12 cellular contexts compared by ENCODE assay signal in genomic region chr9:125544988-125545651, GRCh38.
A peak's percentile ranks its signal among the peaks of the same experiment; 100 is the strongest.
DNase-seq lines count a peak whose midpoint lies in the region; ATAC-seq and TF ChIP-seq lines count a peak whose summit lies in the region.
"Had no signal": no experiment of that assay in that cellular context is flagged by ENCODE, and none has a peak within 500 bp of the region (broad histone marks: within the 10 kb centered on the region; RNA-seq: fewer than 3 reads in every experiment).

No MANE protein-coding gene starts in this region.

- no peak for TF ChIP-seq POLR2A in esophagus muscularis mucosa (IDR thresholded peaks at IDR 0.05; ENCODE audit: low read depth)

- intact Hi-C loops in esophagus muscularis mucosa (cut with DNase I): no loop called here

- H3K4me1 Mint-ChIP-seq in immature natural killer cell (no peaks in the 10 kb centered on the region), endodermal cell (peaks cover 21% of the 10 kb centered on the region)

- H3K27ac Mint-ChIP-seq in immature natural killer cell (no peak overlapping the region), endodermal cell (no peak overlapping the region)

- H3K9me3 ChIP-seq in esophagus muscularis mucosa: no peaks in the 10 kb centered on the region
- no peaks in the 10 kb centered on the region for H3K9me3 ChIP-seq in muscle layer of colon (ENCODE audit: low read length)
- H3K9me3 ChIP-seq in endodermal cell (ENCODE audit: control insufficient read depth, low read length): no peaks in the 10 kb centered on the region
- H3K9me3 ChIP-seq: BLaER1 had no signal

- H3K27me3 ChIP-seq in esophagus muscularis mucosa: no peaks in the 10 kb centered on the region
- no peaks in the 10 kb centered on the region for H3K27me3 ChIP-seq in muscle layer of colon (ENCODE audit: control insufficient read depth in 1 of 2, insufficient read depth in 2 of 2, low read length in 2 of 2)
- H3K27me3 ChIP-seq in endodermal cell (ENCODE audit: control insufficient read depth, insufficient read depth, low read length, poor library complexity, severe bottlenecking): no peaks in the 10 kb centered on the region
- H3K27me3 ChIP-seq: BLaER1 had no signal

- H3K27ac ChIP-seq in esophagus muscularis mucosa (replicated peaks in 1 of 4): peak overlapping the region; percentile 73 to 84 (median 76)
- peak overlapping the region; percentile 36 for H3K27ac ChIP-seq in muscle layer of colon (ENCODE audit: low read depth, low read length)
- no peak overlapping the region for H3K27ac ChIP-seq in endodermal cell (ENCODE audit: low read depth, low read length)
- H3K27ac ChIP-seq: BLaER1 had no signal

- no peak overlapping the region for H3K9ac ChIP-seq in muscle layer of colon (ENCODE audit: low read length)
- H3K9ac ChIP-seq in endodermal cell (ENCODE audit: extremely low read depth, low read length, poor library complexity, severe bottlenecking): no peak overlapping the region
- H3K9ac ChIP-seq: BLaER1 had no signal

- H3K27me3 Mint-ChIP-seq in immature natural killer cell (ENCODE audit: low read depth in 3 of 3) (no peaks in the 10 kb centered on the region), endodermal cell (ENCODE audit: insufficient read depth) (no peaks in the 10 kb centered on the region)

- no peaks in the 10 kb centered on the region for H3K9me3 Mint-ChIP-seq in immature natural killer cell
- no peaks in the 10 kb centered on the region for H3K9me3 Mint-ChIP-seq in endodermal cell

- WGBS in esophagus muscularis mucosa: 19% methylated on average over 12 of the region's 13 CpGs
- 96 to 97% methylated on average over 11 to 13 of the region's 13 CpGs for WGBS in endodermal cell (ENCODE audit: insufficient coverage in 1 of 2, insufficient read length in 1 of 2), 2 experiments

- H3K4me1 ChIP-seq in esophagus muscularis mucosa: peaks cover 44 to 78% (median 71%) of the 10 kb centered on the region in 4 donors
- peaks cover 57% of the 10 kb centered on the region for H3K4me1 ChIP-seq in muscle layer of colon (ENCODE audit: insufficient read depth, low read length)
- H3K4me1 ChIP-seq in endodermal cell (ENCODE audit: control insufficient read depth, insufficient read depth, low read length): no peaks in the 10 kb centered on the region
- H3K4me1 ChIP-seq: BLaER1 had no signal

- H3K4me3 Mint-ChIP-seq in immature natural killer cell (no peak overlapping the region), endodermal cell (no peak overlapping the region)

- DNase-seq in AG08395 (ENCODE audit: low spot score) (peak; percentile 39), NCI-H1694 (lab: John Stamatoyannopoulos, UW) (peak; percentile 34), esophagus muscularis mucosa (ENCODE audit: extremely low spot score) (no peak), DMS153 treated with DMSO at 0.1 percent for 48 hours (lab: John Stamatoyannopoulos, UW; ENCODE audit: unreplicated experiment) (no peak), immature natural killer cell (no peak), endodermal cell (no peak)
- DNase-seq: activated T-cell treated with anti-CD3 and anti-CD28 coated beads, Interleukin-2, amount 50 U/mL, for 1 hour; NCI-H226; T-helper 1 cell had no signal

- H3K36me3 Mint-ChIP-seq in immature natural killer cell: peaks cover 5 to 15% (median 6%) of the 10 kb centered on the region in 3 donors
- peaks cover 13% of the 10 kb centered on the region for H3K36me3 Mint-ChIP-seq in endodermal cell (ENCODE audit: low read depth)

- H3K36me3 ChIP-seq in esophagus muscularis mucosa (peaks cover 0 to 3% (median 0%) of the 10 kb centered on the region in 4 donors), muscle layer of colon (ENCODE audit: insufficient read depth, low read length) (no peaks in the 10 kb centered on the region), endodermal cell (ENCODE audit: control insufficient read depth, insufficient read depth, low read length) (peaks cover 7% of the 10 kb centered on the region)

- TF ChIP-seq CTCF in esophagus muscularis mucosa (IDR thresholded peaks at IDR 0.05) (no peak), endodermal cell (conservative IDR thresholded peaks at IDR 0.05) (no peak)

- no peak for ATAC-seq in HG03039 (IDR thresholded peaks at IDR 0.05; ENCODE audit: unreplicated experiment)

- TF ChIP-seq EP300 in esophagus muscularis mucosa (IDR thresholded peaks at IDR 0.05): no peak

- H3K4me3 ChIP-seq in esophagus muscularis mucosa (no peak overlapping the region), muscle layer of colon (ENCODE audit: low read depth in 1 of 2, low read length in 2 of 2) (peak overlapping the region in 1 of 2 donors; percentile 8), endodermal cell (ENCODE audit: low read length) (no peak overlapping the region)
- H3K4me3 ChIP-seq: BLaER1 had no signal

Comparison
In these comparisons a context has a peak if more than half of its experiments do, and no peak if none do; other contexts are left out.
1. DNase-seq: peak in AG08395 (single experiment) and NCI-H1694 (single experiment); none in esophagus muscularis mucosa (single experiment), DMS153 treated with DMSO at 0.1 percent for 48 hours (single experiment), immature natural killer cell (0 of 3) and endodermal cell (single experiment).